12 cellular contexts compared by ENCODE assay signal in the genomic region with DNA sequence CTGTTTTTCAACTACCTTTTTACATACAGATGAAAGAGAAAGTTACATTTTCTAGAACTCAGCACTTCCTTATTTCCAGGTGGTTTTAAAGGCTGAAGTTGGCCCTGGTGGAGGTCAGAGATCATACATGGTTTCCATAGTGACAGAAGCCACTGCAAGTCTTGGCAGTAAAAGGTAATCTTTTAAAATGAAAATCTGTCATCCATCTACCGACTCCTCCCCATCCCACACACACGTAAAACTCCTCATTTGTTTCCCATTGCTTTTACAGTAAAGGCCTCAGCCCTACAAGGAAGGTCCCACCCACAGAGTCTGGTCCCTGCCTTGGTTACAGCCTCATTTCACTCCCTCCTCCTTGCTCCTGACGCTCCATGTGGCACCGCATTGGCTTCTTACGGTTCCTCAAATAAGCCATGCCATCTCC. TPM values are rescaled to one million over a fixed set of nuclear protein-coding genes. Genes with fewer than 3 reads are reported as not detected.
DNase-seq lines count a peak whose midpoint lies in the region; ATAC-seq, FAIRE-seq and TF ChIP-seq lines count a peak whose summit lies in the region.
"Had no signal": no experiment of that assay in that cellular context is flagged by ENCODE, and none has a peak within 500 bp of the region (broad histone marks: within the 10 kb centered on the region; RNA-seq: fewer than 3 reads in every experiment).

No MANE protein-coding gene starts in this region.

- no peak overlapping the region for H3K9ac ChIP-seq in GM12878 (ENCODE audit: control insufficient read depth, insufficient read depth, low read length)

- in situ Hi-C loops in GM12878 (cut with MboI) = no loop called here

- CTCF ChIA-PET in GM12878 (lab: Yijun Ruan, JAX) (no interaction called here), PC-9 (lab: Charles Lee) (no interaction called here)

- H3K4me1 ChIP-seq in GM12878 (ENCODE audit: control insufficient read depth, insufficient read depth, low read length) (peaks cover 21% of the 10 kb centered on the region), PC-9 (replicated peaks; ENCODE audit: insufficient read depth) (no peaks in the 10 kb centered on the region)

- no TSS peak for BruUV-seq in GM12878 (replicated peaks; lab: Mats Ljungman, UMichigan)
- no TSS peak for BruUV-seq in PC-9 (replicated peaks; lab: Mats Ljungman, UMichigan)

- H3K36me3 ChIP-seq in GM12878 (ENCODE audit: control insufficient read depth in 2 of 2, insufficient read depth in 2 of 2, low read length in 1 of 2) (no peaks in the 10 kb centered on the region), PC-9 (ENCODE audit: low read depth) (no peaks in the 10 kb centered on the region)

- RAD21 ChIA-PET in GM12878 (lab: Charles Lee; ENCODE audit: unreplicated experiment) = no interaction called here

- intact Hi-C loops in GM12878 (cut with micrococcal nuclease; ENCODE audit: unreplicated experiment) = no loop called here
- intact Hi-C loops in PC-9 (cut with micrococcal nuclease; ENCODE audit: unreplicated experiment) = no loop called here

- TF ChIP-seq RAD21 in GM12878 (IDR thresholded peaks at IDR 0.05; ENCODE audit: insufficient read depth, low read depth, low read length) = no peak

- SMC1A ChIA-PET in GM12878 (lab: Charles Lee; ENCODE audit: uncharacterized antibody, unreplicated experiment) = no interaction called here

- no peaks in the 10 kb centered on the region for H3F3A ChIP-seq in PC-9 (ENCODE audit: insufficient read depth, low read depth)

- no peak for TF ChIP-seq POLR2A in GM12878 (IDR thresholded peaks at IDR 0.05; ENCODE audit: low read depth, low read length)

- POLR2A ChIA-PET in GM12878 (lab: Charles Lee) (no interaction called here), PC-9 (lab: Charles Lee; ENCODE audit: unreplicated experiment) (no interaction called here)

- WGBS in GM12878 (ENCODE audit: insufficient coverage, insufficient replicate concordance, low lambda C conversion rate, missing lambda C conversion rate) = 70% methylated on average over 5 of the region's 5 CpGs

- H3K79me2 ChIP-seq in GM12878 (ENCODE audit: control insufficient read depth, insufficient read depth, low read length) (no peaks in the 10 kb centered on the region), PC-9 (ENCODE audit: low read depth) (no peaks in the 10 kb centered on the region)

- H3K27ac ChIP-seq in GM12878 (ENCODE audit: control insufficient read depth, insufficient read depth) = no peak overlapping the region
- no peak overlapping the region for H3K27ac ChIP-seq in PC-9

- no peak overlapping the region for H2AFZ ChIP-seq in GM12878 (ENCODE audit: control insufficient read depth, low read depth, low read length)
- no peak overlapping the region for H2AFZ ChIP-seq in PC-9

- FAIRE-seq in GM12878 (lab: Jason Lieb, UNC) = peak; percentile 83
- FAIRE-seq: endothelial cell of umbilical vein had no signal

- H3K27ac Mint-ChIP-seq in endothelial cell (ENCODE audit: unreplicated experiment) = no peak overlapping the region
- H3K27ac Mint-ChIP-seq: activated naive CD8-positive, alpha-beta T cell treated with anti-CD3 and anti-CD28 coated beads, Interleukin-2, amount 50 U/mL, for 24 hours had no signal

- H3K27me3 ChIP-seq in GM12878 (replicated peaks in 1 of 2; ENCODE audit: control insufficient read depth in 2 of 2, insufficient read depth in 2 of 2, low read length in 1 of 2) (peaks cover 0 to 5% of the 10 kb centered on the region in 2 experiments; a peak in 1 of 4 replicates), PC-9 (ENCODE audit: insufficient read depth, low read depth) (no peaks in the 10 kb centered on the region; the same call in 1 of the 2 replicates)

- no peak overlapping the region for H3K4me3 Mint-ChIP-seq in endothelial cell (ENCODE audit: unreplicated experiment)
- H3K4me3 Mint-ChIP-seq: activated naive CD8-positive, alpha-beta T cell treated with anti-CD3 and anti-CD28 coated beads, Interleukin-2, amount 50 U/mL, for 24 hours had no signal

- H3K36me3 Mint-ChIP-seq in endothelial cell (ENCODE audit: low read depth, unreplicated experiment) = no peaks in the 10 kb centered on the region

- ATAC-seq in GM18498 (IDR thresholded peaks at IDR 0.05; ENCODE audit: unreplicated experiment) (peak; percentile 68), GM21390 (IDR thresholded peaks at IDR 0.05; ENCODE audit: unreplicated experiment) (peak; percentile 81), HG03354 (IDR thresholded peaks at IDR 0.05; ENCODE audit: poor library complexity, severe bottlenecking, unreplicated experiment) (peak; percentile 93), GM12878 (peak; percentile 57), GM18517 (IDR thresholded peaks at IDR 0.05; ENCODE audit: unreplicated experiment) (no peak)
- ATAC-seq: activated naive CD8-positive, alpha-beta T cell treated with anti-CD3 and anti-CD28 coated beads, Interleukin-2, amount 50 U/mL, for 24 hours; Panc1 had no signal

- H4K20me1 ChIP-seq in GM12878 (ENCODE audit: control insufficient read depth, insufficient read depth) = no peaks in the 10 kb centered on the region
- H4K20me1 ChIP-seq in PC-9 (ENCODE audit: insufficient read depth) = no peaks in the 10 kb centered on the region

- H3K4me3 ChIP-seq in GM12878 (no peak overlapping the region), PC-9 (no peak overlapping the region)

- H3K4me2 ChIP-seq in GM12878 (ENCODE audit: control insufficient read depth, insufficient read depth) (peak overlapping the region; percentile 31), PC-9 (no peak overlapping the region)

- no peaks in the 10 kb centered on the region for H3K9me3 Mint-ChIP-seq in endothelial cell (ENCODE audit: unreplicated experiment)
- H3K9me3 Mint-ChIP-seq: activated naive CD8-positive, alpha-beta T cell treated with anti-CD3 and anti-CD28 coated beads, Interleukin-2, amount 50 U/mL, for 24 hours had no signal

- no peak for TF ChIP-seq EP300 in GM12878 (IDR thresholded peaks at IDR 0.05; ENCODE audit: borderline replicate concordance in 1 of 2, control insufficient read depth in 1 of 2, low read depth in 2 of 2, low read length in 2 of 2)

- H3K27me3 Mint-ChIP-seq in endothelial cell (ENCODE audit: unreplicated experiment) = peaks cover 11% of the 10 kb centered on the region

- H3K4me1 Mint-ChIP-seq in endothelial cell (ENCODE audit: unreplicated experiment) = no peaks in the 10 kb centered on the region

- no peak for TF ChIP-seq CTCF in GM12878 (IDR thresholded peaks at IDR 0.05 in 2 of 3, conservative IDR thresholded peaks at IDR 0.05 in 1 of 3; ENCODE audit: control insufficient read depth in 2 of 3, extremely low read depth in 1 of 3, insufficient read depth in 1 of 3, low read depth in 3 of 3, low read length in 3 of 3)
- no peak for TF ChIP-seq CTCF in endothelial cell (IDR thresholded peaks at IDR 0.05; ENCODE audit: unreplicated experiment)
- TF ChIP-seq CTCF in PC-9 (conservative IDR thresholded peaks at IDR 0.05) = no peak

- DNase-seq in GM12878 (ENCODE audit: low read depth, low spot score) (peak; percentile 21), endothelial cell (ENCODE audit: low spot score) (no peak), PC-9 (no peak)
- DNase-seq in activated CD4-positive, CD25-positive, alpha-beta regulatory T cell (lab: John Stamatoyannopoulos, UW) = no peak
- DNase-seq: activated naive CD8-positive, alpha-beta T cell treated with anti-CD3 and anti-CD28 coated beads, Interleukin-2, amount 50 U/mL, for 24 hours; NCI-H1417 treated with DMSO at 0.1 percent for 48 hours had no signal

- H3K9me2 ChIP-seq in PC-9 (ENCODE audit: insufficient read depth) = no peaks in the 10 kb centered on the region

- H3K9me3 ChIP-seq in GM12878 (replicated peaks; ENCODE audit: control insufficient read depth, insufficient read depth, low read length) = no peaks in the 10 kb centered on the region; the same call in 2 of the 3 replicates
- no peaks in the 10 kb centered on the region for H3K9me3 ChIP-seq in PC-9 (ENCODE audit: insufficient read depth, low read depth)

TF ChIP-seq in GM12878, 131 proteins besides CTCF, POLR2A, EP300 and RAD21 (continues in another document):
- no peak for TF ChIP-seq BMI1 (IDR thresholded peaks at IDR 0.05; ENCODE audit: borderline replicate concordance)

RNA-seq across cellular contexts. Expression of gene CYP19A1, which starts 2.8 kb away (rescaled TPM):
- not detected in 2 replicates for total RNA-seq in GM12878 (2013; cell fraction: nucleolus; rRNA removed)
- total RNA-seq in GM12878 (2014; rRNA removed) (0.96 and 2.1 TPM in 2 replicates), GM12878 (2014; rRNA removed; fragmentation: Illumina TruSeq; extraction: Trizol) (0.63 and 1.1 TPM in 2 replicates), GM12878 (2021) (1.2 and 1.4 TPM in 2 replicates), endothelial cell (ENCODE audit: unreplicated experiment) (not detected), PC-9 (2021) (0.94 TPM in 1 of 2 replicates, not detected in the other)
- polyA plus RNA-seq in GM12878 (2011; ENCODE audit: low read depth) = not detected
- polyA plus RNA-seq in GM12878 (2011; rRNA removed) (0.35 and 1.3 TPM in 2 replicates), GM12878 (2014; fragmentation: Illumina TruSeq; extraction: Trizol) (0.76 and 4.2 TPM in 2 replicates), GM12878 (2014; fragmentation: Nextera tagmentation; extraction: Ambion mirVana) (1 to 10 TPM; 1.3 to 1.8 TPM), GM12878 (2014; rRNA removed) (0.08 and 1.3 TPM in 2 replicates), GM12878 (2016; fragmentation: Nextera tagmentation; extraction: Ambion mirVana) (under 1 TPM; 0.59 to 0.63 TPM)
- polyA plus RNA-seq in GM12878 (2011; cell fraction: cytosol; rRNA removed) = 0.20 and 0.27 TPM in 2 replicates
- polyA plus RNA-seq in GM12878 (2011; cell fraction: nucleus; rRNA removed) = 0.56 and 0.88 TPM in 2 replicates
- 0.29 TPM in 1 of 2 replicates, not detected in the other for polyA plus RNA-seq in GM12878 (2012)
- polyA minus RNA-seq in GM12878 (2011; rRNA and poly(A)+ RNA removed) = 0.36 TPM in 1 of 2 replicates, not detected in the other
- polyA minus RNA-seq in GM12878 (2011; cell fraction: cytosol; rRNA and poly(A)+ RNA removed) = not detected in 2 replicates
- 0.36 TPM in 1 of 2 replicates, not detected in the other for polyA minus RNA-seq in GM12878 (2011; cell fraction: nucleus; rRNA and poly(A)+ RNA removed)
- total RNA-seq: endothelial cell of umbilical vein had no signal
- polyA plus RNA-seq: endothelial cell of umbilical vein had no signal

RNA-seq across cellular contexts. Expression of gene GLDN, which starts 5.9 kb away (rescaled TPM):
- total RNA-seq in GM12878 (2013; cell fraction: nucleolus; rRNA removed) = not detected in 2 replicates
- total RNA-seq in GM12878 (2014; rRNA removed) = not detected in 2 replicates
- not detected in 2 replicates for total RNA-seq in GM12878 (2014; rRNA removed; fragmentation: Illumina TruSeq; extraction: Trizol)
- total RNA-seq in GM12878 (2021) = 0.13 TPM in 1 of 2 replicates, not detected in the other
- not detected for polyA plus RNA-seq in GM12878 (2011; ENCODE audit: low read depth)
- polyA plus RNA-seq in GM12878 (2011; rRNA removed) = not detected in 2 replicates
- not detected in 2 replicates for polyA plus RNA-seq in GM12878 (2011; cell fraction: cytosol; rRNA removed)
- polyA plus RNA-seq in GM12878 (2011; cell fraction: nucleus; rRNA removed) = not detected in 2 replicates
- polyA plus RNA-seq in GM12878 (2012) = not detected in 2 replicates
- not detected in 2 replicates for polyA plus RNA-seq in GM12878 (2014; fragmentation: Illumina TruSeq; extraction: Trizol)
- polyA plus RNA-seq in GM12878 (2014; fragmentation: Nextera tagmentation; extraction: Ambion mirVana) = not detected
- polyA plus RNA-seq in GM12878 (2014; rRNA removed) = not detected in 2 replicates
- not detected for polyA plus RNA-seq in GM12878 (2016; fragmentation: Nextera tagmentation; extraction: Ambion mirVana)
- polyA minus RNA-seq in GM12878 (2011; rRNA and poly(A)+ RNA removed) = not detected in 2 replicates
- polyA minus RNA-seq in GM12878 (2011; cell fraction: cytosol; rRNA and poly(A)+ RNA removed) = not detected in 2 replicates
- not detected in 2 replicates for polyA minus RNA-seq in GM12878 (2011; cell fraction: nucleus; rRNA and poly(A)+ RNA removed)
- 0.21 TPM for total RNA-seq in endothelial cell (ENCODE audit: unreplicated experiment)
- not detected in 2 replicates for total RNA-seq in PC-9 (2021)
- total RNA-seq: endothelial cell of umbilical vein had no signal
- polyA plus RNA-seq: endothelial cell of umbilical vein had no signal
